In genomic region chr17:16989230-16989952, GRCh38 we compare ENCODE assay signal across 10 cellular contexts. TPM values are rescaled to one million over a fixed set of nuclear protein-coding genes. Genes with fewer than 3 reads are reported as not detected.
A peak's percentile ranks its signal among the peaks of the same experiment; 100 is the strongest.
DNase-seq lines count a peak whose midpoint lies in the region; FAIRE-seq and TF ChIP-seq lines count a peak whose summit lies in the region.
"Had no signal": no experiment of that assay in that cellular context is flagged by ENCODE, and none has a peak within 500 bp of the region (broad histone marks: within the 10 kb centered on the region; RNA-seq: fewer than 3 reads in every experiment).

No MANE protein-coding gene starts in this region.

- CTCF ChIA-PET in MCF 10A (lab: Yijun Ruan, JAX), result interaction anchor here (0.7 to 1.3 kb wide), 2 partner anchors 10 to 413 kb away, joined by 3 to 4 read pairs; no protein-coding TSS in a partner anchor

- POLR2A ChIA-PET in MCF 10A (lab: Yijun Ruan, JAX), result no interaction called here

- TF ChIP-seq RAD21 in Ishikawa (IDR thresholded peaks at IDR 0.05; ENCODE audit: low read depth), result no peak

- no peaks in the 10 kb centered on the region for H3K27me3 ChIP-seq in endodermal cell (ENCODE audit: control insufficient read depth, insufficient read depth, low read length, poor library complexity, severe bottlenecking)
- H3K27me3 ChIP-seq: pancreas had no signal

- H3K27ac Mint-ChIP-seq in endodermal cell (no peak overlapping the region), MCF 10A (ENCODE audit: low read depth, unreplicated experiment) (no peak overlapping the region)

- H3K4me1 ChIP-seq in endodermal cell (ENCODE audit: control insufficient read depth, insufficient read depth, low read length), result no peaks in the 10 kb centered on the region
- H3K4me1 ChIP-seq: pancreas had no signal

- H3K27ac ChIP-seq in endodermal cell (ENCODE audit: low read depth, low read length), result no peak overlapping the region

- BruUV-seq in MCF 10A (replicated peaks; lab: Mats Ljungman, UMichigan), result no TSS peak

- FAIRE-seq in GM12892 (lab: Jason Lieb, UNC), result no peak
- FAIRE-seq: endothelial cell of umbilical vein, pancreas had no signal

- TF ChIP-seq POLR2A in GM12892 (IDR thresholded peaks at IDR 0.05; ENCODE audit: low read depth, low read length), result 0 out of 2 replicates have a peak, but pooled peaks have one; percentile 10

- H3K4me1 Mint-ChIP-seq in endodermal cell (peaks cover 7% of the 10 kb centered on the region), MCF 10A (ENCODE audit: insufficient read depth, unreplicated experiment) (peaks cover 5% of the 10 kb centered on the region)

- intact Hi-C loops in MCF 10A (cut with micrococcal nuclease), result no loop called here

- DNase-seq in GM12892 (ENCODE audit: insufficient read length), result no peak
- DNase-seq in GM20000 (ENCODE audit: low spot score), result peak; percentile 54
- peak; percentile 49 for DNase-seq in endodermal cell
- no peak for DNase-seq in MCF 10A (ENCODE audit: unreplicated experiment)
- DNase-seq in COR-L47 (lab: John Stamatoyannopoulos, UW), result no peak
- no peak for DNase-seq in stimulated activated CD4-positive, alpha-beta T cell treated with anti-CD3 and anti-CD28 coated beads, Interleukin-1b, Interleukin-23, amount 100 ng/mL, for 48 hours
- DNase-seq in effector CD8-positive, alpha-beta T cell (lab: John Stamatoyannopoulos, UW), result no peak
- DNase-seq: pancreas had no signal

- no peak overlapping the region for H3K4me3 ChIP-seq in endodermal cell (ENCODE audit: low read length)
- H3K4me3 ChIP-seq: pancreas had no signal

- TF ChIP-seq CTCF in GM20000 (IDR thresholded peaks at IDR 0.05; ENCODE audit: extremely low read depth, missing control alignments) (no peak), endodermal cell (conservative IDR thresholded peaks at IDR 0.05) (no peak), MCF 10A (IDR thresholded peaks at IDR 0.05; ENCODE audit: unreplicated experiment) (no peak)

- no peak for TF ChIP-seq EP300 in Ishikawa (IDR thresholded peaks at IDR 0.05; ENCODE audit: borderline replicate concordance)

- no peaks in the 10 kb centered on the region for H3K9me3 ChIP-seq in endodermal cell (ENCODE audit: control insufficient read depth, low read length)
- H3K9me3 ChIP-seq: pancreas had no signal

- no peak overlapping the region for H3K9ac ChIP-seq in endodermal cell (ENCODE audit: extremely low read depth, low read length, poor library complexity, severe bottlenecking)

- H3K36me3 Mint-ChIP-seq in endodermal cell (ENCODE audit: low read depth) (no peaks in the 10 kb centered on the region), MCF 10A (ENCODE audit: insufficient read depth, unreplicated experiment) (no peaks in the 10 kb centered on the region)

- H3K36me3 ChIP-seq in endodermal cell (ENCODE audit: control insufficient read depth, insufficient read depth, low read length), result no peaks in the 10 kb centered on the region
- H3K36me3 ChIP-seq: pancreas had no signal

- 93 to 95% methylated on average over 11 to 12 of the region's 12 CpGs for WGBS in endodermal cell (ENCODE audit: insufficient coverage in 1 of 2, insufficient read length in 1 of 2), 2 experiments

- H3K9me3 Mint-ChIP-seq in endodermal cell (peaks cover 2% of the 10 kb centered on the region), MCF 10A (ENCODE audit: unreplicated experiment) (no peaks in the 10 kb centered on the region)

- H3K27me3 Mint-ChIP-seq in endodermal cell (ENCODE audit: insufficient read depth) (no peaks in the 10 kb centered on the region), MCF 10A (ENCODE audit: insufficient read depth, unreplicated experiment) (peaks cover 9% of the 10 kb centered on the region)

- H3K4me3 Mint-ChIP-seq in endodermal cell, result no peak overlapping the region
- no peak overlapping the region for H3K4me3 Mint-ChIP-seq in MCF 10A (ENCODE audit: unreplicated experiment)

TF ChIP-seq in Ishikawa, 13 proteins besides CTCF, POLR2A, EP300 and RAD21:
- no peak for TF ChIP-seq FOXM1 (IDR thresholded peaks at IDR 0.05; ENCODE audit: borderline replicate concordance, low read depth)
- TF ChIP-seq TEAD4 (IDR thresholded peaks at IDR 0.05), result no peak
- no peak for TF ChIP-seq TAF1 (IDR thresholded peaks at IDR 0.05; ENCODE audit: low read depth)
- TF ChIP-seq MAX (IDR thresholded peaks at IDR 0.05), result 0 out of 2 replicates have a peak, but pooled peaks have one; percentile 2
- TF ChIP-seq USF1 (IDR thresholded peaks at IDR 0.05), result peak; percentile 81

RNA-seq across cellular contexts. Expression of gene TNFRSF13B, which starts 17.5 kb away (rescaled TPM):
- 141 TPM for polyA plus RNA-seq in GM12892 (2012; ENCODE audit: missing spikeins)
- total RNA-seq in endodermal cell (1 to 10 TPM in 1 of 2 donors, under 1 TPM in 1; 0.97 to 1.6 TPM), MCF 10A (2022) (not detected in 2 replicates)
- polyA plus RNA-seq in endodermal cell (2013, experiment 1 of 2), result 0.21 TPM
- polyA plus RNA-seq in endodermal cell (2013, experiment 2 of 2), result 0.33 TPM
- total RNA-seq: endothelial cell of umbilical vein had no signal
- polyA plus RNA-seq: endothelial cell of umbilical vein, pancreas had no signal

RNA-seq across cellular contexts. Expression of gene MPRIP, which starts 52.9 kb away (rescaled TPM):
- 53.9 TPM for polyA plus RNA-seq in GM12892 (2012; ENCODE audit: missing spikeins)
- 100 to 1,000 TPM; 154 to 155 TPM for total RNA-seq in endodermal cell
- 126 TPM for polyA plus RNA-seq in endodermal cell (2013, experiment 1 of 2)
- 112 TPM for polyA plus RNA-seq in endodermal cell (2013, experiment 2 of 2)
- 214 and 230 TPM in 2 replicates for total RNA-seq in MCF 10A (2022)

Comparison
In these comparisons a context has a peak if more than half of its experiments do, and no peak if none do; other contexts are left out.
1. DNase-seq: peak in GM20000 (single experiment) and endodermal cell (single experiment); none in GM12892 (single experiment), MCF 10A (single experiment), COR-L47 (single experiment), stimulated activated CD4-positive, alpha-beta T cell treated with anti-CD3 and anti-CD28 coated beads, Interleukin-1b, Interleukin-23, amount 100 ng/mL, for 48 hours (single experiment) and effector CD8-positive, alpha-beta T cell (single experiment).